9 cellular contexts compared by ENCODE assay signal in genomic region chr9:90915693-90916092, GRCh38.
DNase-seq lines count a peak whose midpoint lies in the region; ATAC-seq and TF ChIP-seq lines count a peak whose summit lies in the region.
"Had no signal": no experiment of that assay in that cellular context is flagged by ENCODE, and none has a peak within 500 bp of the region (broad histone marks: within the 10 kb centered on the region; RNA-seq: fewer than 3 reads in every experiment).

No MANE protein-coding gene starts in this region.

- H4K20me1 ChIP-seq in OCI-LY1 (ENCODE audit: insufficient read depth, low read length): no peaks in the 10 kb centered on the region

- no peak overlapping the region for H3K4me3 ChIP-seq in OCI-LY1 (ENCODE audit: low read depth, low read length, poor library complexity, severe bottlenecking)
- H3K4me3 ChIP-seq in epithelial cell of proximal tubule (ENCODE audit: low read depth, low read length): no peak overlapping the region
- H3K4me3 ChIP-seq: gastrocnemius medialis had no signal

- H3K79me2 ChIP-seq in OCI-LY1 (ENCODE audit: insufficient read depth, low read length): no peaks in the 10 kb centered on the region

- H2AFZ ChIP-seq in OCI-LY1 (ENCODE audit: low read length): no peak overlapping the region

- no peak overlapping the region for H3K27ac ChIP-seq in OCI-LY1 (ENCODE audit: low read depth, low read length, poor library complexity, severe bottlenecking)

- no peaks in the 10 kb centered on the region for H3K9me3 ChIP-seq in OCI-LY1 (ENCODE audit: low read length)
- H3K9me3 ChIP-seq: gastrocnemius medialis had no signal

- no peaks in the 10 kb centered on the region for H3K9me2 ChIP-seq in OCI-LY1 (ENCODE audit: low read depth, low read length)

- H3K9ac ChIP-seq in OCI-LY1 (ENCODE audit: low read length): no peak overlapping the region

- peaks cover 4% of the 10 kb centered on the region; the same call in 1 of the 2 replicates for H3K27me3 ChIP-seq in OCI-LY1 (ENCODE audit: insufficient read depth, low read length)
- H3K27me3 ChIP-seq: gastrocnemius medialis had no signal

- H3K4me2 ChIP-seq in OCI-LY1 (ENCODE audit: low read length): no peak overlapping the region

- TF ChIP-seq CTCF in OCI-LY1 (IDR thresholded peaks at IDR 0.05; ENCODE audit: low read length) (peak; percentile 52), epithelial cell of proximal tubule (conservative IDR thresholded peaks at IDR 0.05; ENCODE audit: low read depth, low read length) (peak; percentile 63)

- ATAC-seq in GM21825 (IDR thresholded peaks at IDR 0.05; ENCODE audit: unreplicated experiment): no peak
- no peak for ATAC-seq in GM18909 (IDR thresholded peaks at IDR 0.05; ENCODE audit: poor library complexity, unreplicated experiment)

- no peaks in the 10 kb centered on the region for H3K36me3 ChIP-seq in OCI-LY1 (ENCODE audit: insufficient read depth, low read length)
- H3K36me3 ChIP-seq: gastrocnemius medialis had no signal

- DNase-seq in NCI-H2196 (lab: John Stamatoyannopoulos, UW; ENCODE audit: unreplicated experiment) (peak; percentile 9), NCI-H2196 treated with DMSO at 0.1 percent for 48 hours (lab: John Stamatoyannopoulos, UW; ENCODE audit: unreplicated experiment) (no peak), epithelial cell of proximal tubule (ENCODE audit: low read depth) (no peak), GDM1 (lab: John Stamatoyannopoulos, UW) (no peak)
- peak; percentile 21 to 42 (median 29) for DNase-seq in stimulated activated CD4-positive, alpha-beta T cell treated with anti-CD3 and anti-CD28 coated beads, TNF-alpha, amount 100 ng/mL, for 48 hours (ENCODE audit: low read depth in 3 of 3)

- H3K4me1 ChIP-seq in OCI-LY1 (ENCODE audit: insufficient read depth, low read length, severe bottlenecking): no peaks in the 10 kb centered on the region

- no peaks in the 10 kb centered on the region for H3F3A ChIP-seq in OCI-LY1 (ENCODE audit: insufficient read depth, low read length)

Comparison
In these comparisons a context has a peak if more than half of its experiments do, and no peak if none do; other contexts are left out.
1. DNase-seq: peak in NCI-H2196 (single experiment) and stimulated activated CD4-positive, alpha-beta T cell treated with anti-CD3 and anti-CD28 coated beads, TNF-alpha, amount 100 ng/mL, for 48 hours (3 of 3); none in NCI-H2196 treated with DMSO at 0.1 percent for 48 hours (single experiment), epithelial cell of proximal tubule (single experiment) and GDM1 (single experiment).